Comparison of ENCODE assay signal across 8 cellular contexts in genomic region chr1:26305667-26306289, GRCh38.
A peak's percentile ranks its signal among the peaks of the same experiment; 100 is the strongest.
DNase-seq lines count a peak whose midpoint lies in the region; ATAC-seq and TF ChIP-seq lines count a peak whose summit lies in the region.

No MANE protein-coding gene starts in this region.

- no peaks in the 10 kb centered on the region for H3K27me3 ChIP-seq in WERI-Rb-1 (ENCODE audit: insufficient read depth, low read depth, severe bottlenecking)

- no peaks in the 10 kb centered on the region for H3K36me3 ChIP-seq in WERI-Rb-1

- no peak for TF ChIP-seq CTCF in WERI-Rb-1 (IDR thresholded peaks at IDR 0.05; ENCODE audit: low read depth, low read length)

- ATAC-seq in HG02840 (IDR thresholded peaks at IDR 0.05; ENCODE audit: low FRiP score, unreplicated experiment) (peak; percentile 5), HG03135 (IDR thresholded peaks at IDR 0.05; ENCODE audit: unreplicated experiment) (no peak)
- ATAC-seq in activated CD4-positive, CD25-positive, alpha-beta regulatory T cell treated with anti-CD3 and anti-CD28 coated beads, Interleukin-2, amount 50 U/mL, for 24 hours: no peak

- DNase-seq in CD1c-positive myeloid dendritic cell (ENCODE audit: extremely low spot score): peak; percentile 37
- DNase-seq in WERI-Rb-1: peak; percentile 83
- no peak for DNase-seq in substantia nigra (lab: John Stamatoyannopoulos, UW)
- no peak for DNase-seq in T-helper 9 cell

- H3K27ac ChIP-seq in WERI-Rb-1 (peak overlapping the region; percentile 77), substantia nigra (ENCODE audit: low read depth, low read length, poor library complexity, severe bottlenecking) (peak overlapping the region; percentile 53)

- peak overlapping the region; percentile 99 for H3K4me3 ChIP-seq in WERI-Rb-1 (ENCODE audit: low read depth, low read length)
- peak overlapping the region; percentile 72 for H3K4me3 ChIP-seq in iPS-18c (ENCODE audit: insufficient read depth, low read depth, low read length)

- H3K9me3 ChIP-seq in WERI-Rb-1 (ENCODE audit: severe bottlenecking) (no peaks in the 10 kb centered on the region), iPS-18c (ENCODE audit: control insufficient read depth, insufficient read depth, low read length) (no peaks in the 10 kb centered on the region)

Comparison
In these comparisons a context has a peak if more than half of its experiments do, and no peak if none do; other contexts are left out.
1. DNase-seq: peak in CD1c-positive myeloid dendritic cell (single experiment) and WERI-Rb-1 (single experiment); none in substantia nigra (0 of 49) and T-helper 9 cell (single experiment).